In the genomic region with DNA sequence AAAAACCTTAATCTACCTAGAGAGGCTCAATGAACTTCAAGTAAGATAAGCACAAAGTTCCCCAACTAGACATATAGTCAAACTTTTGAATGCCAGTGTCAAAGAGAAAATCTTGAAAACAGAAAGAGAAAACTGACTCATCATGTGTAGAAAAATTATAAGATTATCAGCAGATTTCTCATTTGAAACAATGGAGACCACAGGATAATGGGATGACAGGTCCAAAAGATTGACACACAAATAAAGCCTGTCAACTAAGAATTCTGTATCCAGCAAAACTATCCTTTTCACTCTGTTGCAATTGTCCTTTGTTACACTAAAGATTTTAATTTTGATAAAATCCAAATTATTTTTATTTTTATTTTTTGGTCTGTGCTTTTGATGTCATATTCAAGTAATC, we compare ENCODE assay signal across 1 cellular context.
A peak's percentile ranks its signal among the peaks of the same experiment; 100 is the strongest.
TF ChIP-seq lines count a peak whose summit lies in the region.

No MANE protein-coding gene starts in this region.

TF ChIP-seq in WTC11, 78 proteins besides CTCF, POLR2A, EP300 and RAD21 (continued from another document):
- TF ChIP-seq, protein P1, sequence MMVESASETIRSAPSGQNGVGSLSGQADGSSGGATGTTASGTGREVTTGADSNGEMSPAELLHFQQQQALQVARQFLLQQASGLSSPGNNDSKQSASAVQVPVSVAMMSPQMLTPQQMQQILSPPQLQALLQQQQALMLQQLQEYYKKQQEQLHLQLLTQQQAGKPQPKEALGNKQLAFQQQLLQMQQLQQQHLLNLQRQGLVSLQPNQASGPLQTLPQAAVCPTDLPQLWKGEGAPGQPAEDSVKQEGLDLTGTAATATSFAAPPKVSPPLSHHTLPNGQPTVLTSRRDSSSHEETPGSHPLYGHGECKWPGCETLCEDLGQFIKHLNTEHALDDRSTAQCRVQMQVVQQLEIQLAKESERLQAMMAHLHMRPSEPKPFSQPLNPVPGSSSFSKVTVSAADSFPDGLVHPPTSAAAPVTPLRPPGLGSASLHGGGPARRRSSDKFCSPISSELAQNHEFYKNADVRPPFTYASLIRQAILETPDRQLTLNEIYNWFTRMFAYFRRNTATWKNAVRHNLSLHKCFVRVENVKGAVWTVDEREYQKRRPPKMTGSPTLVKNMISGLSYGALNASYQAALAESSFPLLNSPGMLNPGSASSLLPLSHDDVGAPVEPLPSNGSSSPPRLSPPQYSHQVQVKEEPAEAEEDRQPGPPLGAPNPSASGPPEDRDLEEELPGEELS (CRISPR knock-in tag; IDR thresholded peaks at IDR 0.05), result no peak
- TF ChIP-seq ZNF317 (CRISPR knock-in tag; IDR thresholded peaks at IDR 0.05; ENCODE audit: borderline replicate concordance, low read depth), result peak; percentile 89
